In the genomic region with DNA sequence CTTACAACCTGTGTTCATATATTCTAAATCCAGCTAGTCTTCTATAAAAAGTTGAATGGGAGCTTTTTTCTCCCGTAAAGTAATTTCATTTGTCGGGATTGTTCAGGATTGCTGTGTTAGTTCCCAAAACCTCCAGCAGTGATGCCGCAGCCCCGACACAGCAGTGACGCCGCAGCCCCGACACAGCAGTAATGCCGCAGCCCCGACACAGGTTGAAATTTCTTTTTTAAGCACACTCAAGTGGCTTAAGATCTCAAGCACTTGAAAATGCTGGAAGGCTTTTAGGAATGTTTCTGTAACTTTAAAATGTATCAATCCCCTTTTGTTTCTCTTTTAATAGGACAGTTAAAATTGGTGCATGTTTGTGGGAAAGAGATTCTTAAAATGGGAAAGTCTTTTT, we compare ENCODE assay signal across 22 cellular contexts.
"Had no signal": no experiment of that assay in that cellular context is flagged by ENCODE, and none has a peak within 500 bp of the region (broad histone marks: within the 10 kb centered on the region; RNA-seq: fewer than 3 reads in every experiment).

No MANE protein-coding gene starts in this region.

- H3K27ac Mint-ChIP-seq: immature natural killer cell, mesothelial cell of epicardium, naive B cell had no signal

- H3K4me3 Mint-ChIP-seq: immature natural killer cell, mesothelial cell of epicardium, naive B cell had no signal

- ATAC-seq: foreskin keratinocyte, gastroesophageal sphincter, heart left ventricle, left colon, left lobe of liver, lower lobe of right lung, mucosa of descending colon had no signal

- H3K4me1 Mint-ChIP-seq: immature natural killer cell, mesothelial cell of epicardium, naive B cell had no signal

- H2AFZ ChIP-seq: hepatocyte had no signal

- H3K4me1 ChIP-seq: esophagus muscularis mucosa, foreskin keratinocyte, gastroesophageal sphincter, heart left ventricle, left ventricle myocardium inferior, lower lobe of right lung had no signal

- H3K27ac ChIP-seq: coronary artery, dorsolateral prefrontal cortex, esophagus muscularis mucosa, foreskin keratinocyte, gastroesophageal sphincter, heart left ventricle, left ventricle myocardium inferior, lower lobe of right lung had no signal

- DNase-seq: dermis blood vessel endothelial cell; dorsolateral prefrontal cortex; effector CD4-positive, alpha-beta T cell; effector memory CD4-positive, alpha-beta T cell; foreskin keratinocyte; heart left ventricle; immature natural killer cell; islet precursor cell; kidney; kidney glomerular epithelial cell; left colon; left ventricle myocardium inferior; lower lobe of right lung; mesenchymal stem cell; mucosa of descending colon; naive B cell had no signal

- H3K36me3 Mint-ChIP-seq: mesothelial cell of epicardium, naive B cell had no signal

- H3K36me3 ChIP-seq: esophagus muscularis mucosa, gastroesophageal sphincter, heart left ventricle, left ventricle myocardium inferior, lower lobe of right lung had no signal

- H3K79me2 ChIP-seq: hepatocyte had no signal

- H3K27me3 ChIP-seq: esophagus muscularis mucosa, foreskin keratinocyte, hepatocyte had no signal

- H3K4me2 ChIP-seq: hepatocyte had no signal

- H3K4me3 ChIP-seq: coronary artery, dorsolateral prefrontal cortex, esophagus muscularis mucosa, gastroesophageal sphincter, heart left ventricle, hepatocyte, left ventricle myocardium inferior, lower lobe of right lung, mucosa of descending colon had no signal
